Comparison of ENCODE assay signal across 1 cellular context in genomic region chr19:18007605-18007938, GRCh38.
TF ChIP-seq lines count a peak whose summit lies in the region.

No MANE protein-coding gene starts in this region.

TF ChIP-seq in K562, 482 proteins besides CTCF, POLR2A, EP300 and RAD21 (continued from another document):
- TF ChIP-seq CREB3L1 (IDR thresholded peaks at IDR 0.05; ENCODE audit: borderline replicate concordance, low read depth) (no peak), CXXC5 (CRISPR knock-in tag; IDR thresholded peaks at IDR 0.05) (no peak), ZBTB43 (CRISPR knock-in tag; IDR thresholded peaks at IDR 0.05) (no peak), ZNF431 (CRISPR knock-in tag; IDR thresholded peaks at IDR 0.05) (0 out of 2 replicates have a peak, but pooled peaks have one; percentile 44)
